18 cellular contexts compared by ENCODE assay signal in genomic region chr20:12028771-12029170, GRCh38.
DNase-seq lines count a peak whose midpoint lies in the region; ATAC-seq and TF ChIP-seq lines count a peak whose summit lies in the region.
"Had no signal": no experiment of that assay in that cellular context is flagged by ENCODE, and none has a peak within 500 bp of the region (broad histone marks: within the 10 kb centered on the region; RNA-seq: fewer than 3 reads in every experiment).

No MANE protein-coding gene starts in this region.

- no peaks in the 10 kb centered on the region for H3K4me1 Mint-ChIP-seq in neural crest cell

- no peaks in the 10 kb centered on the region for H3K9me3 ChIP-seq in Loucy (ENCODE audit: insufficient read depth, low read depth, low read length)
- no peaks in the 10 kb centered on the region for H3K9me3 ChIP-seq in gastrocnemius medialis
- H3K9me3 ChIP-seq in OCI-LY7 (ENCODE audit: low read length), result no peaks in the 10 kb centered on the region

- BruUV-seq in OCI-LY7 (replicated peaks; lab: Mats Ljungman, UMichigan), result no TSS peak

- no peaks in the 10 kb centered on the region for H3K9me2 ChIP-seq in Loucy (replicated peaks; ENCODE audit: low read depth, low read length)
- H3K9me2 ChIP-seq in OCI-LY7 (ENCODE audit: insufficient read depth, low read length), result no peaks in the 10 kb centered on the region

- POLR2A ChIA-PET in OCI-LY7 (lab: Charles Lee), result no interaction called here

- no peak for TF ChIP-seq CTCF in Loucy (conservative IDR thresholded peaks at IDR 0.05; ENCODE audit: low read length)
- TF ChIP-seq CTCF in neural crest cell (conservative IDR thresholded peaks at IDR 0.05), result no peak
- no peak for TF ChIP-seq CTCF in gastrocnemius medialis (IDR thresholded peaks at IDR 0.05 in 4 of 5, conservative IDR thresholded peaks at IDR 0.05 in 1 of 5)
- TF ChIP-seq CTCF in OCI-LY7 (conservative IDR thresholded peaks at IDR 0.05; ENCODE audit: low read length), result no peak

- H3K4me3 ChIP-seq in Loucy (ENCODE audit: low read length, poor library complexity, severe bottlenecking) (no peak overlapping the region), gastrocnemius medialis (no peak overlapping the region), OCI-LY7 (ENCODE audit: low read depth, low read length, poor library complexity, severe bottlenecking) (no peak overlapping the region)
- H3K4me3 ChIP-seq: BLaER1 treated with 17β-estradiol and CSF1 and Interleukin-3, amounts not matched to agents 10 nM and 100 nM had no signal

- H3K27ac Mint-ChIP-seq in neural crest cell (ENCODE audit: unreplicated experiment), result peak overlapping the region; percentile 6
- H3K27ac Mint-ChIP-seq: B cell; CD8-positive, alpha-beta T cell; HFFc6 had no signal

- DNase-seq in NCI-H69 (lab: John Stamatoyannopoulos, UW) (peak; percentile 54), cerebellar cortex (ENCODE audit: low spot score) (peak; percentile 46), neural crest cell (ENCODE audit: low read depth, low spot score) (no peak), gastrocnemius medialis (no peak), OCI-LY7 (ENCODE audit: low spot score) (no peak), NCI-H748 (lab: John Stamatoyannopoulos, UW; ENCODE audit: unreplicated experiment) (no peak)
- DNase-seq: Calu3; CD8-positive, alpha-beta T cell; DMS 273 treated with DMSO at 0.1 percent for 48 hours; GDM1; GOT3; H7; HFFc6; IMR-90 had no signal

- H3F3A ChIP-seq in Loucy (ENCODE audit: low read depth), result no peaks in the 10 kb centered on the region

- H3K36me3 ChIP-seq in Loucy (ENCODE audit: insufficient read depth, low read length), result no peaks in the 10 kb centered on the region
- H3K36me3 ChIP-seq in gastrocnemius medialis, result no peaks in the 10 kb centered on the region
- no peaks in the 10 kb centered on the region for H3K36me3 ChIP-seq in OCI-LY7 (ENCODE audit: insufficient read depth, low read length)
- H3K36me3 ChIP-seq: BLaER1 treated with 17β-estradiol and CSF1 and Interleukin-3, amounts not matched to agents 10 nM and 100 nM had no signal

- ATAC-seq in gastrocnemius medialis, result no peak
- ATAC-seq: CD8-positive, alpha-beta T cell; HCT116 had no signal

- no peak for TF ChIP-seq POLR2A in gastrocnemius medialis (IDR thresholded peaks at IDR 0.05)

- no peak overlapping the region for H3K4me3 Mint-ChIP-seq in neural crest cell
- H3K4me3 Mint-ChIP-seq: B cell; CD8-positive, alpha-beta T cell; HFFc6 had no signal

- no peaks in the 10 kb centered on the region for H3K36me3 Mint-ChIP-seq in neural crest cell (ENCODE audit: low read depth)
- H3K36me3 Mint-ChIP-seq: CD8-positive, alpha-beta T cell had no signal

- in situ Hi-C loops in gastrocnemius medialis (cut with MboI; ENCODE audit: low sequenced_read_pairs in 4 of 4), result no loop called here

- H3K9me3 Mint-ChIP-seq in neural crest cell, result peaks cover 5% of the 10 kb centered on the region
- H3K9me3 Mint-ChIP-seq: HFFc6 had no signal

- H3K4me2 ChIP-seq in Loucy (ENCODE audit: low read depth, low read length, poor library complexity, severe bottlenecking) (no peak overlapping the region), OCI-LY7 (ENCODE audit: low read length) (no peak overlapping the region)
- H3K4me2 ChIP-seq: BLaER1 treated with 17β-estradiol and CSF1 and Interleukin-3, amounts not matched to agents 10 nM and 100 nM had no signal

- H3K27me3 ChIP-seq in Loucy (ENCODE audit: insufficient read depth, low read length, poor library complexity, severe bottlenecking) (no peaks in the 10 kb centered on the region), gastrocnemius medialis (no peaks in the 10 kb centered on the region)
- H3K27me3 ChIP-seq: BLaER1 treated with 17β-estradiol and CSF1 and Interleukin-3, amounts not matched to agents 10 nM and 100 nM had no signal

- no peak overlapping the region for H3K27ac ChIP-seq in gastrocnemius medialis
- H3K27ac ChIP-seq in OCI-LY7 (ENCODE audit: low read depth, low read length, poor library complexity, severe bottlenecking), result no peak overlapping the region
- H3K27ac ChIP-seq: BLaER1 treated with 17β-estradiol and CSF1 and Interleukin-3, amounts not matched to agents 10 nM and 100 nM had no signal

- CTCF ChIA-PET in OCI-LY7 (lab: Charles Lee; ENCODE audit: unreplicated experiment), result no interaction called here

- intact Hi-C loops in gastrocnemius medialis (cut with DNase I; ENCODE audit: low total_unique reads), result no loop called here
- intact Hi-C loops in OCI-LY7 (cut with micrococcal nuclease; ENCODE audit: unreplicated experiment), result no loop called here

- H3K79me2 ChIP-seq in Loucy (ENCODE audit: insufficient read depth, low read length) (no peaks in the 10 kb centered on the region), OCI-LY7 (ENCODE audit: insufficient read depth, low read depth, low read length) (no peaks in the 10 kb centered on the region)

- H3K9ac ChIP-seq in Loucy (ENCODE audit: low read depth, low read length, poor library complexity, severe bottlenecking), result no peak overlapping the region
- H3K9ac ChIP-seq: BLaER1 treated with 17β-estradiol and CSF1 and Interleukin-3, amounts not matched to agents 10 nM and 100 nM had no signal

- no peaks in the 10 kb centered on the region for H3K27me3 Mint-ChIP-seq in neural crest cell (ENCODE audit: low read depth)
- H3K27me3 Mint-ChIP-seq: B cell had no signal

- no peaks in the 10 kb centered on the region for H4K20me1 ChIP-seq in Loucy (ENCODE audit: insufficient read depth, low read length, poor library complexity, severe bottlenecking)
- H4K20me1 ChIP-seq in OCI-LY7 (ENCODE audit: insufficient read depth, low read length), result no peaks in the 10 kb centered on the region
- H4K20me1 ChIP-seq: BLaER1 treated with 17β-estradiol and CSF1 and Interleukin-3, amounts not matched to agents 10 nM and 100 nM had no signal

- H2AFZ ChIP-seq in Loucy (ENCODE audit: low read length) (0 out of 2 replicates have a peak overlapping the region, but pooled peaks have one; percentile 41), OCI-LY7 (ENCODE audit: low read length) (no peak overlapping the region)

- H3K4me1 ChIP-seq in Loucy (ENCODE audit: insufficient read depth, low read length, poor library complexity, severe bottlenecking) (no peaks in the 10 kb centered on the region), gastrocnemius medialis (no peaks in the 10 kb centered on the region), OCI-LY7 (ENCODE audit: insufficient read depth, low read length, poor library complexity, severe bottlenecking) (peaks cover under 1% of the 10 kb centered on the region)

Comparison
In these comparisons a context has a peak if more than half of its experiments do, and no peak if none do; other contexts are left out.
1. DNase-seq: peak in NCI-H69 (single experiment) and cerebellar cortex (single experiment); none in neural crest cell (single experiment), gastrocnemius medialis (0 of 2), OCI-LY7 (single experiment) and NCI-H748 (single experiment).